19 cellular contexts compared by ENCODE assay signal in the genomic region with DNA sequence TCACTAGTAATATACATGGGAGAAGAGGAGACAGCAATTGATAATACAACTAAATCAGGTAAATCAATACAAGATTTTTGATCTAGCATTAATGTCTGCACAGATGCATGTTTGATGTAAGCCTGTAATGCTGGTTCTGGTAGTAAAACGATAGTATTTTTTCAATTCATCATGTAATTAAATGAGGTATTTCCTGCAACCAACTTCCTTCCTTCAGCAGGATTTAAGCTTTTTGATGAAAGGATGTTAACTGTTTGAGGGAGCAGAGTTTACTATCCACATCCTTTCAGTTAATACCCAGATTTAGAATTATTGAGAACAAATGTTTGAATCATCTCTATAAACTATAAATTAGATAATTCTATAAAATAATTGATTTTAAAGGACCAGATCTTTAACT. TPM values are rescaled to one million over a fixed set of nuclear protein-coding genes. Genes with fewer than 3 reads are reported as not detected.
DNase-seq lines count a peak whose midpoint lies in the region; ATAC-seq, FAIRE-seq and TF ChIP-seq lines count a peak whose summit lies in the region.
"Had no signal": no experiment of that assay in that cellular context is flagged by ENCODE, and none has a peak within 500 bp of the region (broad histone marks: within the 10 kb centered on the region; RNA-seq: fewer than 3 reads in every experiment).

No MANE protein-coding gene starts in this region.

- H3K27ac Mint-ChIP-seq in activated naive CD8-positive, alpha-beta T cell treated with anti-CD3 and anti-CD28 coated beads, Interleukin-2, amount 10 ng/mL, durations not matched to agents 7 days and 5 days = peak overlapping the region; percentile 30
- no peak overlapping the region for H3K27ac Mint-ChIP-seq in activated naive CD8-positive, alpha-beta T cell treated with anti-CD3 and anti-CD28 coated beads for 36 hours
- H3K27ac Mint-ChIP-seq: CD8-positive, alpha-beta memory T cell had no signal

- H3K9me3 Mint-ChIP-seq in activated naive CD8-positive, alpha-beta T cell treated with anti-CD3 and anti-CD28 coated beads, Interleukin-2, amount 10 ng/mL, durations not matched to agents 7 days and 5 days = peaks cover 2% of the 10 kb centered on the region
- no peaks in the 10 kb centered on the region for H3K9me3 Mint-ChIP-seq in activated naive CD8-positive, alpha-beta T cell treated with anti-CD3 and anti-CD28 coated beads for 36 hours
- H3K9me3 Mint-ChIP-seq: CD8-positive, alpha-beta memory T cell had no signal

- 0% methylated on average over 1 of the region's 1 CpG for WGBS in HepG2 (ENCODE audit: low lambda C conversion rate)

- peak; percentile 72 for ATAC-seq in activated naive CD8-positive, alpha-beta T cell treated with anti-CD3 and anti-CD28 coated beads, Interleukin-2, amount 10 ng/mL, durations not matched to agents 7 days and 5 days (ENCODE audit: low read depth)
- peak; percentile 85 for ATAC-seq in DND-41 (ENCODE audit: insufficient read depth, low read depth)
- ATAC-seq in HepG2 = no peak
- no peak for ATAC-seq in HG03520 (IDR thresholded peaks at IDR 0.05; ENCODE audit: unreplicated experiment)

- intact Hi-C loops in HepG2 (cut with micrococcal nuclease; ENCODE audit: unreplicated experiment) = no loop called here

- H3K4me3 ChIP-seq in DND-41 (ENCODE audit: low read depth in 1 of 2, low read length in 2 of 2) = peak overlapping the region in 1 of 2 experiments; percentile 20; a peak in 1 of 4 replicates
- no peak overlapping the region for H3K4me3 ChIP-seq in HepG2 (replicated peaks in 1 of 3; ENCODE audit: insufficient read depth in 1 of 3, low read depth in 2 of 3, low read length in 3 of 3)

- peak overlapping the region; percentile 51 for H3K4me3 Mint-ChIP-seq in activated naive CD8-positive, alpha-beta T cell treated with anti-CD3 and anti-CD28 coated beads, Interleukin-2, amount 10 ng/mL, durations not matched to agents 7 days and 5 days
- H3K4me3 Mint-ChIP-seq in activated naive CD8-positive, alpha-beta T cell treated with anti-CD3 and anti-CD28 coated beads for 36 hours = no peak overlapping the region
- H3K4me3 Mint-ChIP-seq: CD8-positive, alpha-beta memory T cell had no signal

- TF ChIP-seq EP300 in HepG2 (IDR thresholded peaks at IDR 0.05; ENCODE audit: low read depth in 2 of 2, low read length in 2 of 2) (no peak), HepG2 (CRISPR knock-in tag; IDR thresholded peaks at IDR 0.05; ENCODE audit: borderline replicate concordance) (no peak)

- DNase-seq in activated naive CD8-positive, alpha-beta T cell treated with anti-CD3 and anti-CD28 coated beads, Interleukin-2, amount 10 ng/mL, durations not matched to agents 7 days and 5 days = no peak
- no peak for DNase-seq in activated naive CD8-positive, alpha-beta T cell treated with anti-CD3 and anti-CD28 coated beads for 36 hours
- no peak for DNase-seq in DND-41
- peak; percentile 20 for DNase-seq in central memory CD4-positive, alpha-beta T cell
- DNase-seq in SW 1271 (lab: John Stamatoyannopoulos, UW) = no peak
- DNase-seq in HepG2 (ENCODE audit: low spot score) = no peak
- DNase-seq: DMS53, NCI-H1436, NCI-H1930, NCI-H226, NCI-H524, NCI-H82, OCI-M1, Right ventricle myocardium superior had no signal

- H3K4me1 ChIP-seq in DND-41 (ENCODE audit: insufficient read depth, low read length) (peaks cover 32% of the 10 kb centered on the region), HepG2 (ENCODE audit: insufficient read depth, low read length) (peaks cover 25% of the 10 kb centered on the region)

- no peak for FAIRE-seq in HepG2 (lab: Jason Lieb, UNC)
- FAIRE-seq: GM12891, H1 had no signal

- peaks cover 6% of the 10 kb centered on the region for H3K36me3 Mint-ChIP-seq in activated naive CD8-positive, alpha-beta T cell treated with anti-CD3 and anti-CD28 coated beads, Interleukin-2, amount 10 ng/mL, durations not matched to agents 7 days and 5 days
- H3K36me3 Mint-ChIP-seq in activated naive CD8-positive, alpha-beta T cell treated with anti-CD3 and anti-CD28 coated beads for 36 hours = peaks cover 2% of the 10 kb centered on the region

- CTCF ChIA-PET in HepG2 (lab: Yijun Ruan, JAX; ENCODE audit: low intra/inter-chr PET ratio, low total read pairs) = no interaction called here

- H3K27ac ChIP-seq in DND-41 (ENCODE audit: low read length) = peak overlapping the region; percentile 61
- H3K27ac ChIP-seq in HepG2 (ENCODE audit: extremely low read length, insufficient read depth, low read length) = no peak overlapping the region
- H3K27ac ChIP-seq: KMS-11 had no signal

- no peaks in the 10 kb centered on the region for H3K27me3 Mint-ChIP-seq in activated naive CD8-positive, alpha-beta T cell treated with anti-CD3 and anti-CD28 coated beads, Interleukin-2, amount 10 ng/mL, durations not matched to agents 7 days and 5 days
- no peaks in the 10 kb centered on the region for H3K27me3 Mint-ChIP-seq in activated naive CD8-positive, alpha-beta T cell treated with anti-CD3 and anti-CD28 coated beads for 36 hours

- POLR2A ChIA-PET in activated naive CD8-positive, alpha-beta T cell treated with anti-CD3 and anti-CD28 coated beads, Interleukin-2, amount 10 ng/mL, durations not matched to agents 7 days and 5 days (lab: Charles Lee) = interaction anchor here (1.0 to 1.6 kb wide), 3 partner anchors 14 to 32 kb away, joined by 3 to 5 read pairs (median 5); no protein-coding TSS in a partner anchor
- POLR2A ChIA-PET in HepG2 (lab: Yijun Ruan, JAX) = interaction anchor here (1.0 kb wide), 1 partner anchor 8 kb away, joined by 4 read pairs; no protein-coding TSS in a partner anchor

- H3K4me2 ChIP-seq in DND-41 (ENCODE audit: insufficient read depth, low read length) = peak overlapping the region; percentile 47
- H3K4me2 ChIP-seq in HepG2 (ENCODE audit: low read depth, low read length) = no peak overlapping the region
- H3K4me2 ChIP-seq: KMS-11 had no signal

- H3K79me2 ChIP-seq in DND-41 (ENCODE audit: insufficient read depth, low read length) (no peaks in the 10 kb centered on the region), HepG2 (ENCODE audit: insufficient read depth, low read length) (no peaks in the 10 kb centered on the region)

- no peak for TF ChIP-seq CTCF in DND-41 (IDR thresholded peaks at IDR 0.05; ENCODE audit: borderline replicate concordance, extremely low read depth, low read length, poor library complexity, severe bottlenecking)
- TF ChIP-seq CTCF in HepG2 (CRISPR knock-in tag; IDR thresholded peaks at IDR 0.05) = no peak

- H4K20me1 ChIP-seq in DND-41 (ENCODE audit: insufficient read depth, low read length) (no peaks in the 10 kb centered on the region), HepG2 (ENCODE audit: insufficient read depth, low read length) (no peaks in the 10 kb centered on the region)

- in situ Hi-C loops in HepG2 (cut with HindIII; ENCODE audit: extremely low pct_ligation_motif_present, low pct_unique_long_range_greater_than_20kb) = no loop called here

- no peaks in the 10 kb centered on the region for H3K27me3 ChIP-seq in DND-41 (ENCODE audit: insufficient read depth, low read length, poor library complexity)
- H3K27me3 ChIP-seq in HepG2 (ENCODE audit: control insufficient read depth in 1 of 2, insufficient read depth in 2 of 2, low read length in 2 of 2) = no peaks in the 10 kb centered on the region

- peaks cover 32% of the 10 kb centered on the region for H3K4me1 Mint-ChIP-seq in activated naive CD8-positive, alpha-beta T cell treated with anti-CD3 and anti-CD28 coated beads, Interleukin-2, amount 10 ng/mL, durations not matched to agents 7 days and 5 days
- peaks cover 30% of the 10 kb centered on the region for H3K4me1 Mint-ChIP-seq in activated naive CD8-positive, alpha-beta T cell treated with anti-CD3 and anti-CD28 coated beads for 36 hours

- peak overlapping the region; percentile 58; the same call in 1 of the 2 replicates for H2AFZ ChIP-seq in DND-41 (ENCODE audit: low read depth, low read length)
- no peak overlapping the region for H2AFZ ChIP-seq in HepG2 (ENCODE audit: low read length)

- BruUV-seq in HepG2 (replicated peaks; lab: Mats Ljungman, UMichigan) = no TSS peak

- H3K9me3 ChIP-seq in DND-41 (ENCODE audit: insufficient read depth, low read length, severe bottlenecking) = peaks cover 4% of the 10 kb centered on the region
- no peaks in the 10 kb centered on the region for H3K9me3 ChIP-seq in HepG2 (ENCODE audit: low read length)

- no peak for TF ChIP-seq POLR2A in HepG2 (IDR thresholded peaks at IDR 0.05; ENCODE audit: insufficient read depth in 1 of 2, low read depth in 2 of 2, low read length in 2 of 2)

- TF ChIP-seq RAD21 in HepG2 (CRISPR knock-in tag; IDR thresholded peaks at IDR 0.05) = no peak

- H3K36me3 ChIP-seq in DND-41 (ENCODE audit: insufficient read depth, low read length) = no peaks in the 10 kb centered on the region
- H3K36me3 ChIP-seq in HepG2 (replicated peaks in 1 of 2; ENCODE audit: control insufficient read depth in 1 of 2, insufficient read depth in 2 of 2, low read length in 2 of 2) = no peaks in the 10 kb centered on the region

- peak overlapping the region; percentile 6; the same call in 1 of the 2 replicates for H3K9ac ChIP-seq in DND-41 (ENCODE audit: low read depth, low read length)
- H3K9ac ChIP-seq in HepG2 (ENCODE audit: insufficient read depth, low read depth, low read length) = no peak overlapping the region
- H3K9ac ChIP-seq: KMS-11 had no signal

RNA-seq across cellular contexts. Expression of a gene that starts 31.4 kb away (rescaled TPM):
- 100 to 1,000 TPM; 129 to 130 TPM for total RNA-seq in activated naive CD8-positive, alpha-beta T cell treated with anti-CD3 and anti-CD28 coated beads, Interleukin-2, amount 10 ng/mL, durations not matched to agents 7 days and 5 days
- 100 to 1,000 TPM; 250 to 259 TPM for total RNA-seq in activated naive CD8-positive, alpha-beta T cell treated with anti-CD3 and anti-CD28 coated beads for 36 hours
- 31.6 and 37.6 TPM in 2 replicates for total RNA-seq in HepG2 (2016; rRNA removed; fragmentation: Illumina TruSeq; extraction: Trizol)
- 5.7 and 5.8 TPM in 2 replicates for total RNA-seq in HepG2 (2016; cell fraction: cytosol; rRNA removed; fragmentation: Illumina TruSeq; extraction: Trizol; ENCODE audit: low read depth)
- total RNA-seq in HepG2 (2016; cell fraction: insoluble cytoplasmic fraction; rRNA removed; fragmentation: Illumina TruSeq; extraction: Trizol) = 32.0 and 36.4 TPM in 2 replicates
- total RNA-seq in HepG2 (2016; cell fraction: membrane; rRNA removed; fragmentation: Illumina TruSeq; extraction: Trizol) = 16.5 and 17.1 TPM in 2 replicates
- total RNA-seq in HepG2 (2016; cell fraction: nucleus; rRNA removed; fragmentation: Illumina TruSeq; extraction: Trizol) = 21.7 and 23.1 TPM in 2 replicates
- 15.3 and 15.4 TPM in 2 replicates for polyA plus RNA-seq in HepG2 (2011; rRNA removed)
- polyA plus RNA-seq in HepG2 (2011; cell fraction: cytosol; rRNA removed) = 13.4 and 14.7 TPM in 2 replicates
- 13.2 and 14.1 TPM in 2 replicates for polyA plus RNA-seq in HepG2 (2011; cell fraction: nucleus; rRNA removed)
- 16.4 TPM in 2 replicates for polyA plus RNA-seq in HepG2 (2012)
- polyA plus RNA-seq in HepG2 (2016; cell fraction: cytosol; fragmentation: Illumina TruSeq; extraction: Trizol; ENCODE audit: low read depth) = 2.1 and 2.3 TPM in 2 replicates
- polyA plus RNA-seq in HepG2 (2016; cell fraction: insoluble cytoplasmic fraction; fragmentation: Illumina TruSeq; extraction: Trizol; ENCODE audit: low read depth) = 30.3 and 33.0 TPM in 2 replicates
- 6.8 and 8.3 TPM in 2 replicates for polyA plus RNA-seq in HepG2 (2016; cell fraction: membrane; fragmentation: Illumina TruSeq; extraction: Trizol; ENCODE audit: low read depth)
- 20.3 and 23.7 TPM in 2 replicates for polyA plus RNA-seq in HepG2 (2016; cell fraction: nucleus; fragmentation: Illumina TruSeq; extraction: Trizol; ENCODE audit: insufficient read depth, low read depth)
- 23.9 and 27.4 TPM in 2 replicates for polyA minus RNA-seq in HepG2 (2011; rRNA and poly(A)+ RNA removed; ENCODE audit: low replicate concordance)
- 12.5 and 12.7 TPM in 2 replicates for polyA minus RNA-seq in HepG2 (2011; cell fraction: cytosol; rRNA and poly(A)+ RNA removed)
- 35.7 and 38.5 TPM in 2 replicates for polyA minus RNA-seq in HepG2 (2011; cell fraction: nucleus; rRNA and poly(A)+ RNA removed)

Comparison
In these comparisons a context has a peak if more than half of its experiments do, and no peak if none do; other contexts are left out.
1. ATAC-seq: peak in activated naive CD8-positive, alpha-beta T cell treated with anti-CD3 and anti-CD28 coated beads, Interleukin-2, amount 10 ng/mL, durations not matched to agents 7 days and 5 days (single experiment) and DND-41 (single experiment); none in HepG2 (single experiment) and HG03520 (single experiment).